ENCODE assay signal across 19 cellular contexts in genomic region chr7:43038229-43038628, GRCh38.
DNase-seq lines count a peak whose midpoint lies in the region; ATAC-seq, FAIRE-seq and TF ChIP-seq lines count a peak whose summit lies in the region.
"Had no signal": no experiment of that assay in that cellular context is flagged by ENCODE, and none has a peak within 500 bp of the region (broad histone marks: within the 10 kb centered on the region; RNA-seq: fewer than 3 reads in every experiment).

No MANE protein-coding gene starts in this region.

- H3K36me3 ChIP-seq in K562 (ENCODE audit: control insufficient read depth, insufficient read depth, low read length) = no peaks in the 10 kb centered on the region
- H3K36me3 ChIP-seq: pancreas had no signal

- no peak for TF ChIP-seq POLR2A in K562 (conservative IDR thresholded peaks at IDR 0.05)

- TF ChIP-seq EP300 in K562 (IDR thresholded peaks at IDR 0.05; ENCODE audit: low read length) = no peak

- in situ Hi-C loops in K562 (cut with MboI) = no loop called here

- H3K9me1 ChIP-seq in K562 (ENCODE audit: control insufficient read depth, insufficient read depth, low read length) = no peaks in the 10 kb centered on the region

- H4K20me1 ChIP-seq in K562 (replicated peaks; ENCODE audit: control insufficient read depth, insufficient read depth, low read length) = no peaks in the 10 kb centered on the region

- H2AFZ ChIP-seq in K562 (ENCODE audit: low read depth, low read length) = no peak overlapping the region
- H2AFZ ChIP-seq: hepatocyte had no signal

- TF ChIP-seq CTCF in AG09309 (IDR thresholded peaks at IDR 0.05; ENCODE audit: control insufficient read depth, insufficient read depth, low read depth, low read length, missing control alignments) (no peak), K562 (IDR thresholded peaks at IDR 0.05 in 2 of 3, conservative IDR thresholded peaks at IDR 0.05 in 1 of 3; ENCODE audit: insufficient read depth in 2 of 3, low read depth in 1 of 3, low read length in 3 of 3) (no peak), foreskin fibroblast (IDR thresholded peaks at IDR 0.05; ENCODE audit: low read depth, low read length) (no peak), coronary artery (IDR thresholded peaks at IDR 0.05) (no peak), CD14-positive monocyte (IDR thresholded peaks at IDR 0.05) (no peak)

- H3K4me2 ChIP-seq in K562 (ENCODE audit: insufficient read depth, low read length) = no peak overlapping the region
- H3K4me2 ChIP-seq: hepatocyte had no signal

- no peak for TF ChIP-seq RAD21 in K562 (CRISPR knock-in tag; conservative IDR thresholded peaks at IDR 0.05 in 1 of 2, IDR thresholded peaks at IDR 0.05 in 1 of 2)

- H3K4me1 Mint-ChIP-seq in CD14-positive monocyte = peaks cover 3% of the 10 kb centered on the region
- H3K4me1 Mint-ChIP-seq: activated CD4-positive, alpha-beta T cell treated with anti-CD3 and anti-CD28 coated beads, Interleukin-2, amount 10 ng/mL, durations not matched to agents 7 days and 5 days; activated naive CD8-positive, alpha-beta T cell treated with anti-CD3 and anti-CD28 coated beads, Interleukin-2, amount 10 ng/mL, durations not matched to agents 7 days and 5 days had no signal

- intact Hi-C loops in K562 (cut with micrococcal nuclease) = no loop called here
- intact Hi-C loops in CD14-positive monocyte (cut with micrococcal nuclease) = no loop called here

- 56% methylated on average over 2 of the region's 2 CpGs for WGBS in K562 (ENCODE audit: insufficient coverage, low coverage, missing lambda C conversion rate)

- POLR2A ChIA-PET in K562 (lab: Yijun Ruan, JAX) = interaction anchor here (1.5 kb wide), 1 partner anchor 9 kb away, joined by 4 read pairs; no protein-coding TSS in a partner anchor

- no peaks in the 10 kb centered on the region for H3K36me3 Mint-ChIP-seq in CD14-positive monocyte
- H3K36me3 Mint-ChIP-seq: activated naive CD8-positive, alpha-beta T cell treated with anti-CD3 and anti-CD28 coated beads, Interleukin-2, amount 10 ng/mL, durations not matched to agents 7 days and 5 days had no signal

- CTCF ChIA-PET in K562 (lab: Yijun Ruan, JAX; ENCODE audit: low intra/inter-chr PET ratio) = no interaction called here

- peaks cover 6 to 14% (median 7%) of the 10 kb centered on the region in 7 donors for H3K9me3 Mint-ChIP-seq in CD14-positive monocyte
- H3K9me3 Mint-ChIP-seq: activated CD4-positive, alpha-beta T cell treated with anti-CD3 and anti-CD28 coated beads, Interleukin-2, amount 10 ng/mL, durations not matched to agents 7 days and 5 days; activated naive CD8-positive, alpha-beta T cell treated with anti-CD3 and anti-CD28 coated beads, Interleukin-2, amount 10 ng/mL, durations not matched to agents 7 days and 5 days had no signal

- no peaks in the 10 kb centered on the region for H3K79me2 ChIP-seq in K562 (ENCODE audit: control insufficient read depth, insufficient read depth, low read length)
- H3K79me2 ChIP-seq: hepatocyte had no signal

- peaks cover 4 to 28% of the 10 kb centered on the region in 2 experiments; a peak in 4 of 5 replicates for H3K4me1 ChIP-seq in K562 (replicated peaks in 1 of 2; ENCODE audit: control insufficient read depth in 2 of 2, insufficient read depth in 2 of 2, low read length in 2 of 2)
- H3K4me1 ChIP-seq: pancreas had no signal

- no peak overlapping the region for H3K4me3 Mint-ChIP-seq in CD14-positive monocyte
- H3K4me3 Mint-ChIP-seq: activated CD4-positive, alpha-beta T cell treated with anti-CD3 and anti-CD28 coated beads, Interleukin-2, amount 10 ng/mL, durations not matched to agents 7 days and 5 days; activated naive CD8-positive, alpha-beta T cell treated with anti-CD3 and anti-CD28 coated beads, Interleukin-2, amount 10 ng/mL, durations not matched to agents 7 days and 5 days had no signal

- H3K4me3 ChIP-seq in AG09309 (ENCODE audit: control insufficient read depth, low read depth, low read length) (no peak overlapping the region), K562 (no peak overlapping the region), foreskin fibroblast (ENCODE audit: low read depth in 1 of 2, low read length in 2 of 2) (peak overlapping the region in 1 of 2 donors; percentile 21), coronary artery (no peak overlapping the region)
- H3K4me3 ChIP-seq: hepatocyte, pancreas had no signal

- H3K27ac Mint-ChIP-seq in CD14-positive monocyte = no peak overlapping the region
- H3K27ac Mint-ChIP-seq: activated CD4-positive, alpha-beta T cell treated with anti-CD3 and anti-CD28 coated beads, Interleukin-2, amount 10 ng/mL, durations not matched to agents 7 days and 5 days; activated naive CD8-positive, alpha-beta T cell treated with anti-CD3 and anti-CD28 coated beads, Interleukin-2, amount 10 ng/mL, durations not matched to agents 7 days and 5 days had no signal

- BruUV-seq in K562 (replicated peaks; lab: Mats Ljungman, UMichigan) = no TSS peak

- H3K27me3 Mint-ChIP-seq in CD14-positive monocyte (ENCODE audit: low read depth in 3 of 3) = peaks cover 2 to 3% (median 2%) of the 10 kb centered on the region in 3 donors
- H3K27me3 Mint-ChIP-seq: activated naive CD8-positive, alpha-beta T cell treated with anti-CD3 and anti-CD28 coated beads, Interleukin-2, amount 10 ng/mL, durations not matched to agents 7 days and 5 days had no signal

- no peak for ATAC-seq in K562
- no peak for ATAC-seq in stimulated activated naive CD8-positive, alpha-beta T cell treated with anti-CD3 and anti-CD28 coated beads, Interleukin-15, Interleukin-2, amounts not matched to agents 100 U/mL and 50 U/mL, for 24 hours
- ATAC-seq: pancreas had no signal

- FAIRE-seq in K562 (lab: Jason Lieb, UNC) = no peak
- FAIRE-seq: GM18507, pancreas had no signal

- H3K9ac ChIP-seq in K562 (ENCODE audit: insufficient read depth in 1 of 2, low read depth in 2 of 2, low read length in 2 of 2) = no peak overlapping the region

- H3K27me3 ChIP-seq in K562 (ENCODE audit: control insufficient read depth in 2 of 2, insufficient read depth in 2 of 2, low read length in 2 of 2) = no peaks in the 10 kb centered on the region
- H3K27me3 ChIP-seq: hepatocyte, pancreas had no signal

- no peak overlapping the region for H3K27ac ChIP-seq in K562 (ENCODE audit: extremely low read depth, low read depth, low read length)
- no peak overlapping the region for H3K27ac ChIP-seq in coronary artery
- H3K27ac ChIP-seq: hepatocyte, pancreas had no signal

- DNase-seq in AG09309 (ENCODE audit: low read depth) (peak; percentile 71), HT1080 (ENCODE audit: low read depth) (peak; percentile 3), K562 (ENCODE audit: extremely low read depth in 1 of 4, low spot score in 3 of 4) (no peak), foreskin fibroblast (peak; percentile 88 to 94), coronary artery (ENCODE audit: low spot score) (no peak), CD14-positive monocyte (ENCODE audit: low spot score) (no peak), T1000 (lab: John Stamatoyannopoulos, UW) (no peak)
- no peak for DNase-seq in stimulated activated naive CD8-positive, alpha-beta T cell treated with anti-CD3 and anti-CD28 coated beads, Interleukin-15, Interleukin-2, amounts not matched to agents 100 U/mL and 50 U/mL, for 24 hours
- DNase-seq: activated CD4-positive, alpha-beta T cell treated with anti-CD3 and anti-CD28 coated beads, Interleukin-2, amount 10 ng/mL, durations not matched to agents 7 days and 5 days; activated naive CD8-positive, alpha-beta T cell treated with anti-CD3 and anti-CD28 coated beads, Interleukin-2, amount 10 ng/mL, durations not matched to agents 7 days and 5 days; Calu3; NCI-H1436; NCI-H446; pancreas; SIG-M5; small intestine; stimulated activated naive CD4-positive, alpha-beta T cell had no signal

- no peaks in the 10 kb centered on the region for H3K9me3 ChIP-seq in K562 (replicated peaks; ENCODE audit: control insufficient read depth, insufficient read depth, low read depth, low read length)
- H3K9me3 ChIP-seq: pancreas had no signal

TF ChIP-seq in K562, 482 proteins besides CTCF, POLR2A, EP300 and RAD21 (continues in another document):
- TF ChIP-seq FUS (optimal IDR thresholded peaks at IDR 0.05; ENCODE audit: low read depth, low read length) = no peak
- no peak for TF ChIP-seq IFI16 (CRISPR knock-in tag; IDR thresholded peaks at IDR 0.05)
- TF ChIP-seq ZNF740 (CRISPR knock-in tag; IDR thresholded peaks at IDR 0.05) = no peak
- TF ChIP-seq ZNF740 (tag; IDR thresholded peaks at IDR 0.05) = no peak
- no peak for TF ChIP-seq CBX3 (IDR thresholded peaks at IDR 0.05; ENCODE audit: borderline replicate concordance in 1 of 2, low read length in 2 of 2)
- no peak for TF ChIP-seq U2AF1 (optimal IDR thresholded peaks at IDR 0.05; ENCODE audit: low read depth, low read length)
- no peak for TF ChIP-seq ZBTB33 (CRISPR knock-in tag; IDR thresholded peaks at IDR 0.05)

Comparison
In these comparisons a context has a peak if more than half of its experiments do, and no peak if none do; other contexts are left out.
1. DNase-seq: peak in AG09309 (single experiment), HT1080 (single experiment) and foreskin fibroblast (2 of 2); none in K562 (0 of 4), coronary artery (single experiment), CD14-positive monocyte (single experiment), T1000 (single experiment) and stimulated activated naive CD8-positive, alpha-beta T cell treated with anti-CD3 and anti-CD28 coated beads, Interleukin-15, Interleukin-2, amounts not matched to agents 100 U/mL and 50 U/mL, for 24 hours (single experiment).